18 cellular contexts compared by ENCODE assay signal in genomic region chr1:220906561-220907334, GRCh38. TPM values are rescaled to one million over a fixed set of nuclear protein-coding genes. Genes with fewer than 3 reads are reported as not detected.
DNase-seq lines count a peak whose midpoint lies in the region; ATAC-seq and TF ChIP-seq lines count a peak whose summit lies in the region.
"Had no signal": no experiment of that assay in that cellular context is flagged by ENCODE, and none has a peak within 500 bp of the region (broad histone marks: within the 10 kb centered on the region; RNA-seq: fewer than 3 reads in every experiment).

No MANE protein-coding gene starts in this region.

- H3K27ac ChIP-seq in mammary epithelial cell (ENCODE audit: insufficient read depth, low read depth, low read length): no peak overlapping the region
- H3K27ac ChIP-seq: left lung, sigmoid colon, WERI-Rb-1 had no signal

- peaks cover 5% of the 10 kb centered on the region for H3K4me1 ChIP-seq in mammary epithelial cell (ENCODE audit: insufficient read depth, low read length)
- H3K4me1 ChIP-seq: left lung had no signal

- no TSS peak for BruUV-seq in mammary epithelial cell (replicated peaks; lab: Mats Ljungman, UMichigan)

- intact Hi-C loops in mammary epithelial cell (cut with micrococcal nuclease): loop anchor here (1.0 kb wide), 1 partner anchor 11 kb away; no protein-coding TSS in a partner anchor

- no peaks in the 10 kb centered on the region for H3K79me2 ChIP-seq in mammary epithelial cell (ENCODE audit: insufficient read depth, low read length)

- no peak overlapping the region for H2AFZ ChIP-seq in mammary epithelial cell (ENCODE audit: low read depth, low read length)

- H3K27me3 ChIP-seq in mammary epithelial cell (ENCODE audit: insufficient read depth, low read length): no peaks in the 10 kb centered on the region
- H3K27me3 ChIP-seq: left lung, sigmoid colon had no signal

- CTCF ChIA-PET in mammary epithelial cell (lab: Charles Lee; ENCODE audit: low non-redundant PET): interaction anchor here (0.5 kb wide), 1 partner anchor 11 kb away, joined by 3 read pairs; no protein-coding TSS in a partner anchor

- WGBS in mammary epithelial cell (ENCODE audit: low coverage, missing lambda C conversion rate): 8% methylated on average over 2 of the region's 2 CpGs

- H3K36me3 ChIP-seq in mammary epithelial cell (ENCODE audit: insufficient read depth, low read length): no peaks in the 10 kb centered on the region
- H3K36me3 ChIP-seq: left lung, sigmoid colon, WERI-Rb-1 had no signal

- dilution Hi-C loops in mammary epithelial cell (cut with HindIII; ENCODE audit: low sequenced_read_pairs): no loop called here

- no peak for ATAC-seq in GM21526 (IDR thresholded peaks at IDR 0.05; ENCODE audit: low FRiP score, unreplicated experiment)
- ATAC-seq: activated naive CD8-positive, alpha-beta T cell treated with anti-CD3 and anti-CD28 coated beads, Interleukin-2, amount 50 U/mL, for 24 hours; left lung had no signal

- no peak overlapping the region for H3K4me2 ChIP-seq in mammary epithelial cell (ENCODE audit: insufficient read depth, low read depth, low read length)

- H3K4me3 ChIP-seq in mammary epithelial cell (replicated peaks in 1 of 3; ENCODE audit: insufficient read depth in 1 of 3, low read depth in 2 of 3, low read length in 3 of 3): no peak overlapping the region
- H3K4me3 ChIP-seq: left lung, sigmoid colon had no signal

- no peaks in the 10 kb centered on the region for H3K9me3 ChIP-seq in mammary epithelial cell (replicated peaks; ENCODE audit: insufficient read depth, low read length)
- H3K9me3 ChIP-seq: left lung, sigmoid colon had no signal

- no peak for TF ChIP-seq CTCF in mammary epithelial cell (conservative IDR thresholded peaks at IDR 0.05 in 1 of 2, IDR thresholded peaks at IDR 0.05 in 1 of 2; ENCODE audit: extremely low read depth in 1 of 2, insufficient read depth in 1 of 2, low read depth in 1 of 2, low read length in 2 of 2)

- H4K20me1 ChIP-seq in mammary epithelial cell (ENCODE audit: insufficient read depth, low read length): no peaks in the 10 kb centered on the region

- no peak overlapping the region for H3K9ac ChIP-seq in mammary epithelial cell (ENCODE audit: insufficient read depth, low read length)

- peak; percentile 69 for DNase-seq in A172 (ENCODE audit: low spot score)
- DNase-seq in Caki2 (ENCODE audit: low read depth): peak; percentile 52
- peak; percentile 14 for DNase-seq in MV-4-11 (lab: John Stamatoyannopoulos, UW)
- DNase-seq in mammary epithelial cell: peak; percentile 54
- DNase-seq in NCI-H2171 treated with DMSO at 0.1 percent for 48 hours (lab: John Stamatoyannopoulos, UW): no peak
- no peak for DNase-seq in germinal center (ENCODE audit: low spot score)
- DNase-seq in globus pallidus (ENCODE audit: low spot score): no peak
- DNase-seq: activated naive CD8-positive, alpha-beta T cell treated with anti-CD3 and anti-CD28 coated beads, Interleukin-2, amount 50 U/mL, for 24 hours; caudate nucleus; DMS 273 treated with DMSO at 0.1 percent for 48 hours; effector CD4-positive, alpha-beta T cell; left lung; NCI-H1436; NCI-H510A; sigmoid colon; stimulated activated CD4-positive, alpha-beta T cell treated with anti-CD3 and anti-CD28 coated beads, Interleukin-2, amount 100 ng/mL, for 24 hours; WERI-Rb-1 had no signal

- in situ Hi-C loops in Caki2 (cut with HindIII; ENCODE audit: low pct_unique_long_range_greater_than_20kb, low sequenced_read_pairs) (no loop called here), mammary epithelial cell (cut with MboI; ENCODE audit: low sequenced_read_pairs in 2 of 2) (no loop called here)

RNA-seq across cellular contexts. Expression of gene HLX, which starts 27.5 kb away (rescaled TPM):
- total RNA-seq in A172 (2014; rRNA removed; shearing (Covaris generic)): 3.7 and 5.3 TPM in 2 replicates
- total RNA-seq in Caki2 (2014; rRNA removed; shearing (Covaris generic); ENCODE audit: low replicate concordance): 4.8 and 5.0 TPM in 2 replicates
- under 1 TPM; 0.33 to 0.61 TPM for total RNA-seq in mammary epithelial cell
- 0.12 TPM for polyA plus RNA-seq in mammary epithelial cell
- not detected for polyA minus RNA-seq in mammary epithelial cell

Comparison
In these comparisons a context has a peak if more than half of its experiments do, and no peak if none do; other contexts are left out.
1. DNase-seq: peak in A172 (single experiment), Caki2 (single experiment), MV-4-11 (single experiment) and mammary epithelial cell (single experiment); none in NCI-H2171 treated with DMSO at 0.1 percent for 48 hours (single experiment), germinal center (single experiment) and globus pallidus (single experiment).